8 cellular contexts compared by ENCODE assay signal in genomic region chr2:161160226-161161073, GRCh38. TPM values are rescaled to one million over a fixed set of nuclear protein-coding genes. Genes with fewer than 3 reads are reported as not detected.
DNase-seq lines count a peak whose midpoint lies in the region; ATAC-seq and TF ChIP-seq lines count a peak whose summit lies in the region.

A gene with protein sequence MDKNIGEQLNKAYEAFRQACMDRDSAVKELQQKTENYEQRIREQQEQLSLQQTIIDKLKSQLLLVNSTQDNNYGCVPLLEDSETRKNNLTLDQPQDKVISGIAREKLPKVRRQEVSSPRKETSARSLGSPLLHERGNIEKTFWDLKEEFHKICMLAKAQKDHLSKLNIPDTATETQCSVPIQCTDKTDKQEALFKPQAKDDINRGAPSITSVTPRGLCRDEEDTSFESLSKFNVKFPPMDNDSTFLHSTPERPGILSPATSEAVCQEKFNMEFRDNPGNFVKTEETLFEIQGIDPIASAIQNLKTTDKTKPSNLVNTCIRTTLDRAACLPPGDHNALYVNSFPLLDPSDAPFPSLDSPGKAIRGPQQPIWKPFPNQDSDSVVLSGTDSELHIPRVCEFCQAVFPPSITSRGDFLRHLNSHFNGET (plus strand): TSS chr2:161160428. CDS start chr2:161179663, 19,235 bp downstream.

- H3K79me2 ChIP-seq in OCI-LY7 (ENCODE audit: insufficient read depth, low read depth, low read length), result peaks cover 30% of the 10 kb centered on the region

- BruUV-seq in OCI-LY7 (replicated peaks; lab: Mats Ljungman, UMichigan), result no TSS peak

- 0 out of 2 replicates have a peak, but pooled peaks have one; percentile 12 for TF ChIP-seq CTCF in OCI-LY7 (conservative IDR thresholded peaks at IDR 0.05; ENCODE audit: low read length)

- peaks cover 6% of the 10 kb centered on the region for H4K20me1 ChIP-seq in OCI-LY7 (ENCODE audit: insufficient read depth, low read length)

- H3K4me2 ChIP-seq in OCI-LY7 (ENCODE audit: low read length), result peak within 1 kb of the TSS; percentile 84

- CTCF ChIA-PET in OCI-LY7 (lab: Charles Lee; ENCODE audit: unreplicated experiment), result no interaction called here

- WGBS in HUES64, result under 1% methylated on average over 50 of the region's 50 CpGs

- intact Hi-C loops in OCI-LY7 (cut with micrococcal nuclease; ENCODE audit: unreplicated experiment), result loop anchor here (1.0 to 10.0 kb wide), 5 partner anchors 22 to 456 kb away; partner anchors contain the start of gene PSMD14

- DNase-seq in D341Med (ENCODE audit: low spot score), result peak; percentile 96
- DNase-seq in OCI-LY7 (ENCODE audit: low spot score), result peak; percentile 97
- peak; percentile 75 for DNase-seq in activated T-cell treated with anti-CD3 and anti-CD28 coated beads for 1 hour (ENCODE audit: low read depth)
- DNase-seq in epidermal melanocyte (ENCODE audit: insufficient read length, low spot score), result peak; percentile 71
- DNase-seq in stimulated activated CD8-positive, alpha-beta memory T cell treated with anti-CD3 and anti-CD28 coated beads, Interleukin-4, amount 100 ng/mL, for 1 hour (ENCODE audit: low read depth in 2 of 2, low spot score in 1 of 2), result peak; percentile 60 to 78

- peak within 1 kb of the TSS; percentile 81 for H2AFZ ChIP-seq in OCI-LY7 (ENCODE audit: low read length)

- H3K4me1 ChIP-seq in HUES64 (ENCODE audit: insufficient read depth, low read length) (peaks cover 4% of the 10 kb centered on the region; the same call in 1 of the 2 replicates), OCI-LY7 (ENCODE audit: insufficient read depth, low read length, poor library complexity, severe bottlenecking) (peaks cover 29% of the 10 kb centered on the region), mononuclear cell (ENCODE audit: insufficient read depth, low read length) (peaks cover 35% of the 10 kb centered on the region)

- H3K27ac ChIP-seq in HUES64 (ENCODE audit: low read depth, low read length) (peak within 1 kb of the TSS; percentile 81), OCI-LY7 (ENCODE audit: low read depth, low read length, poor library complexity, severe bottlenecking) (peak within 1 kb of the TSS; percentile 91)

- no peaks in the 10 kb centered on the region for H3K9me2 ChIP-seq in OCI-LY7 (ENCODE audit: insufficient read depth, low read length)

- no peaks in the 10 kb centered on the region for H3K9me3 ChIP-seq in HUES64 (ENCODE audit: insufficient read depth, low read depth, low read length)
- no peaks in the 10 kb centered on the region for H3K9me3 ChIP-seq in OCI-LY7 (ENCODE audit: low read length)
- no peaks in the 10 kb centered on the region for H3K9me3 ChIP-seq in mononuclear cell (ENCODE audit: low read depth, low read length)

- H3K9ac ChIP-seq in HUES64 (ENCODE audit: low read depth, low read length), result peak within 1 kb of the TSS; percentile 94

- ATAC-seq in GM21447 (IDR thresholded peaks at IDR 0.05; ENCODE audit: unreplicated experiment), result peak; percentile 89

- POLR2A ChIA-PET in OCI-LY7 (lab: Charles Lee), result interaction anchor here (0.6 to 1.5 kb wide), 6 partner anchors 25 to 1445 kb away, joined by 3 to 6 read pairs (median 4); no protein-coding TSS in a partner anchor

- H3K36me3 ChIP-seq in HUES64 (ENCODE audit: insufficient read depth, low read length), result peaks cover 19% of the 10 kb centered on the region
- peaks cover 20% of the 10 kb centered on the region for H3K36me3 ChIP-seq in OCI-LY7 (ENCODE audit: insufficient read depth, low read length)

- peak within 1 kb of the TSS; percentile 95 for H3K4me3 ChIP-seq in HUES64 (ENCODE audit: low read length)
- H3K4me3 ChIP-seq in OCI-LY7 (ENCODE audit: low read depth, low read length, poor library complexity, severe bottlenecking), result peak within 1 kb of the TSS; percentile 85
- H3K4me3 ChIP-seq in mononuclear cell (ENCODE audit: low read length), result peak within 1 kb of the TSS; percentile 93

- no peaks in the 10 kb centered on the region for H3K27me3 ChIP-seq in HUES64 (ENCODE audit: insufficient read depth, low read length)
- no peaks in the 10 kb centered on the region for H3K27me3 ChIP-seq in mononuclear cell (ENCODE audit: insufficient read depth, low read length)

RNA-seq across cellular contexts. Expression of the gene that starts here (rescaled TPM):
- 20.9 TPM for polyA plus RNA-seq in HUES64 (2013, experiment 1 of 2)
- polyA plus RNA-seq in HUES64 (2013, experiment 2 of 2), result 23.4 TPM
- 43.4 and 52.6 TPM in 2 replicates for total RNA-seq in OCI-LY7 (2014; rRNA removed; shearing (Covaris generic))
- total RNA-seq in OCI-LY7 (2022) (64.9 and 78.0 TPM in 2 replicates), mononuclear cell (275 TPM)

Comparison
In these comparisons a context has a peak if more than half of its experiments do, and no peak if none do; other contexts are left out.
1. Peak in every context shown above with its lines: DNase-seq, ATAC-seq, H3K4me3 ChIP-seq and H3K27ac ChIP-seq.